Comparison of ENCODE assay signal across 21 cellular contexts in genomic region chr1:184429342-184429741, GRCh38.
"Had no signal": no experiment of that assay in that cellular context is flagged by ENCODE, and none has a peak within 500 bp of the region (broad histone marks: within the 10 kb centered on the region; RNA-seq: fewer than 3 reads in every experiment).

No MANE protein-coding gene starts in this region.

- DNase-seq: immature natural killer cell; left ventricle myocardium inferior; mucosa of descending colon; naive thymus-derived CD4-positive, alpha-beta T cell; ovary; right lobe of liver; stimulated activated CD4-positive, alpha-beta T cell treated with anti-CD3 and anti-CD28 coated beads, Interleukin-1b, Interleukin-23, amount 100 ng/mL, for 48 hours; stimulated activated CD4-positive, alpha-beta T cell treated with anti-CD3 and anti-CD28 coated beads, Interleukin-2, amount 100 ng/mL, for 48 hours; stimulated activated CD4-positive, alpha-beta T cell treated with anti-CD3 and anti-CD28 coated beads, Interleukin-4, amount 100 ng/mL, for 4 hours; stimulated activated CD8-positive, alpha-beta memory T cell treated with anti-CD3 and anti-CD28 coated beads, Interleukin-4, amount 100 ng/mL, for 48 hours; stimulated activated naive CD4-positive, alpha-beta T cell treated with Interleukin-2 at 50 U/mL for 16 hours; stimulated activated naive CD8-positive, alpha-beta T cell treated with anti-CD3 and anti-CD28 coated beads, Interleukin-15, amount 100 ng/mL, for 72 hours; substantia nigra; testis; thyroid gland; transverse colon; upper lobe of left lung had no signal

- ATAC-seq: mucosa of descending colon; naive thymus-derived CD4-positive, alpha-beta T cell; natural killer cell treated with Interleukin-12 subunit alpha and Interleukin-12 subunit beta and Interleukin-15 and Interleukin-18, amount 100 ng/mL, for 72 hours; right lobe of liver; stimulated activated memory B cell treated with anti-CD40 and anti-IgM and Interleukin-4, amounts not matched to agents 10 μg/mL and 1 μg/mL and 100 μg/mL, for 72 hours; stimulated activated naive CD8-positive, alpha-beta T cell treated with anti-CD3 and anti-CD28 coated beads, Interleukin-15, amount 100 ng/mL, for 72 hours had no signal

- H3K27ac ChIP-seq: left ventricle myocardium inferior, ovary, right atrium auricular region, right lobe of liver, testis, thyroid gland, transverse colon, vagina had no signal
